ENCODE assay signal across 1 cellular context in genomic region chr15:72174551-72175165, GRCh38.
A peak's percentile ranks its signal among the peaks of the same experiment; 100 is the strongest.
TF ChIP-seq lines count a peak whose summit lies in the region.

No MANE protein-coding gene starts in this region.

TF ChIP-seq in HEK293, 187 proteins besides CTCF, POLR2A, EP300 and RAD21:
- TF ChIP-seq TSHZ1 (tag by site-specific recombination; IDR thresholded peaks at IDR 0.05; ENCODE audit: borderline replicate concordance) (no peak), ZNF660 (tag by site-specific recombination; IDR thresholded peaks at IDR 0.05) (no peak), ZFHX2 (tag by site-specific recombination; conservative IDR thresholded peaks at IDR 0.05) (0 out of 2 replicates have a peak, but pooled peaks have one; percentile 21), ZNF341 (tag by site-specific recombination; IDR thresholded peaks at IDR 0.05; ENCODE audit: low read depth) (no peak), ZNF529 (tag by site-specific recombination; IDR thresholded peaks at IDR 0.05; ENCODE audit: insufficient replicate concordance) (no peak)
